In genomic region chr4:101031971-101032370, GRCh38 we compare ENCODE assay signal across 21 cellular contexts.
A peak's percentile ranks its signal among the peaks of the same experiment; 100 is the strongest.
DNase-seq lines count a peak whose midpoint lies in the region; ATAC-seq and TF ChIP-seq lines count a peak whose summit lies in the region.
"Had no signal": no experiment of that assay in that cellular context is flagged by ENCODE, and none has a peak within 500 bp of the region (broad histone marks: within the 10 kb centered on the region; RNA-seq: fewer than 3 reads in every experiment).

No MANE protein-coding gene starts in this region.

- H3K36me3 ChIP-seq in HUES48 (ENCODE audit: control insufficient read depth, insufficient read depth, low read length) (0 out of 2 replicates have a peak, but pooled peaks cover 1% of the 10 kb centered on the region), endodermal cell (ENCODE audit: control insufficient read depth, insufficient read depth, low read length) (peaks cover 11% of the 10 kb centered on the region), tibial artery (peaks cover 0 to 6% (median 0%) of the 10 kb centered on the region in 3 donors)

- H3K4me1 ChIP-seq in HUES48 (ENCODE audit: control insufficient read depth, insufficient read depth, low read length) (peaks cover 60% of the 10 kb centered on the region), endodermal cell (ENCODE audit: control insufficient read depth, insufficient read depth, low read length) (no peaks in the 10 kb centered on the region), tibial artery (peaks cover 0 to 9% (median 0%) of the 10 kb centered on the region in 4 donors)

- peak overlapping the region; percentile 85 for H3K27ac ChIP-seq in HUES48 (ENCODE audit: low read depth, low read length)
- H3K27ac ChIP-seq in endodermal cell (ENCODE audit: low read depth, low read length) = no peak overlapping the region
- H3K27ac ChIP-seq in caudate nucleus (ENCODE audit: low read depth, low read length) = no peak overlapping the region
- no peak overlapping the region for H3K27ac ChIP-seq in tibial artery
- H3K27ac ChIP-seq: HL-60 had no signal

- H3K9me3 ChIP-seq in HUES48 (ENCODE audit: control insufficient read depth, insufficient read depth, low read length) (no peaks in the 10 kb centered on the region), endodermal cell (ENCODE audit: control insufficient read depth, low read length) (no peaks in the 10 kb centered on the region), tibial artery (no peaks in the 10 kb centered on the region)
- H3K9me3 ChIP-seq: BLaER1 treated with 17β-estradiol and CSF1 and Interleukin-3, amounts not matched to agents 10 nM and 100 nM; SK-N-SH had no signal

- peaks cover 26% of the 10 kb centered on the region for H3K4me1 Mint-ChIP-seq in endodermal cell

- WGBS in endodermal cell (ENCODE audit: insufficient coverage in 1 of 2, insufficient read length in 1 of 2), 2 experiments = 36 to 66% methylated on average over 1 to 5 of the region's 5 CpGs

- H3K27me3 Mint-ChIP-seq in endodermal cell (ENCODE audit: insufficient read depth) = no peaks in the 10 kb centered on the region

- H3K27ac Mint-ChIP-seq in endodermal cell = peak overlapping the region; percentile 82
- H3K27ac Mint-ChIP-seq: CD8-positive, alpha-beta T cell had no signal

- H3K4me3 ChIP-seq in HUES48 (ENCODE audit: low read depth, low read length) = peak overlapping the region; percentile 41; the same call in 1 of the 2 replicates
- H3K4me3 ChIP-seq in endodermal cell (ENCODE audit: low read length) = no peak overlapping the region
- no peak overlapping the region for H3K4me3 ChIP-seq in tibial artery
- H3K4me3 ChIP-seq: BLaER1 treated with 17β-estradiol and CSF1 and Interleukin-3, amounts not matched to agents 10 nM and 100 nM had no signal

- DNase-seq in ELF-1 (ENCODE audit: low read depth, low spot score) (peak; percentile 66), endodermal cell (peak; percentile 68), iPS-NIHi11 (ENCODE audit: low spot score) (peak; percentile 44), caudate nucleus (lab: John Stamatoyannopoulos, UW) (no peak), tibial artery (no peak)
- DNase-seq: Calu3; CD8-positive, alpha-beta T cell; DMS53; GOT3; NCI-H1092 treated with DMSO at 0.1 percent for 48 hours; NCI-H1694; NCI-H2081 treated with DMSO at 0.1 percent for 48 hours; PC-3; RPMI8226; SHP77 treated with DMSO at 0.1 percent for 48 hours; SK-N-SH had no signal

- intact Hi-C loops in tibial artery (cut with DNase I; ENCODE audit: low total_unique reads) = no loop called here

- H3K9me3 Mint-ChIP-seq in endodermal cell = peaks cover 2% of the 10 kb centered on the region
- H3K9me3 Mint-ChIP-seq: CD8-positive, alpha-beta T cell had no signal

- ATAC-seq in GM19467 (IDR thresholded peaks at IDR 0.05; ENCODE audit: unreplicated experiment) (no peak), GM19023 (IDR thresholded peaks at IDR 0.05; ENCODE audit: unreplicated experiment) (no peak)
- ATAC-seq: CD8-positive, alpha-beta T cell; PC-3 had no signal

- H3K27me3 ChIP-seq in HUES48 (ENCODE audit: control insufficient read depth, insufficient read depth, low read length) = no peaks in the 10 kb centered on the region
- H3K27me3 ChIP-seq in endodermal cell (ENCODE audit: control insufficient read depth, insufficient read depth, low read length, poor library complexity, severe bottlenecking) = no peaks in the 10 kb centered on the region
- H3K27me3 ChIP-seq in tibial artery = no peaks in the 10 kb centered on the region
- H3K27me3 ChIP-seq: BLaER1 treated with 17β-estradiol and CSF1 and Interleukin-3, amounts not matched to agents 10 nM and 100 nM had no signal

- TF ChIP-seq CTCF in endodermal cell (conservative IDR thresholded peaks at IDR 0.05) (no peak), tibial artery (IDR thresholded peaks at IDR 0.05) (no peak)

- H3K36me3 Mint-ChIP-seq in endodermal cell (ENCODE audit: low read depth) = peaks cover 12% of the 10 kb centered on the region

- H3K9ac ChIP-seq in HUES48 (ENCODE audit: low read depth, low read length) = no peak overlapping the region
- no peak overlapping the region for H3K9ac ChIP-seq in endodermal cell (ENCODE audit: extremely low read depth, low read length, poor library complexity, severe bottlenecking)
- H3K9ac ChIP-seq: BLaER1 treated with 17β-estradiol and CSF1 and Interleukin-3, amounts not matched to agents 10 nM and 100 nM; SK-N-SH had no signal

- no peak overlapping the region for H3K4me3 Mint-ChIP-seq in endodermal cell
- H3K4me3 Mint-ChIP-seq: CD8-positive, alpha-beta T cell had no signal

Comparison
In these comparisons a context has a peak if more than half of its experiments do, and no peak if none do; other contexts are left out.
1. DNase-seq: peak in ELF-1 (single experiment), endodermal cell (single experiment) and iPS-NIHi11 (single experiment); none in caudate nucleus (0 of 61) and tibial artery (0 of 2).